Comparison of ENCODE assay signal across 19 cellular contexts in genomic region chr10:124181656-124182055, GRCh38.
DNase-seq lines count a peak whose midpoint lies in the region; TF ChIP-seq lines count a peak whose summit lies in the region.
"Had no signal": no experiment of that assay in that cellular context is flagged by ENCODE, and none has a peak within 500 bp of the region (broad histone marks: within the 10 kb centered on the region; RNA-seq: fewer than 3 reads in every experiment).

No MANE protein-coding gene starts in this region.

- CTCF ChIA-PET in RWPE1 (lab: Yijun Ruan, JAX) = no interaction called here

- H3K4me3 ChIP-seq in skeletal muscle tissue (ENCODE audit: low read length in 3 of 3) (no peak overlapping the region), hepatocyte (no peak overlapping the region)
- H3K4me3 ChIP-seq: SJSA1 had no signal

- no peaks in the 10 kb centered on the region for H3K79me2 ChIP-seq in hepatocyte

- peaks cover 8 to 27% (median 23%) of the 10 kb centered on the region in 3 donors for H3K4me1 ChIP-seq in skeletal muscle tissue (ENCODE audit: control insufficient read depth in 3 of 3, insufficient read depth in 3 of 3, low read length in 3 of 3)
- H3K4me1 ChIP-seq in hepatocyte (ENCODE audit: insufficient read depth) = no peaks in the 10 kb centered on the region
- H3K4me1 ChIP-seq: SJSA1 had no signal

- H3K9me3 ChIP-seq in skeletal muscle tissue (ENCODE audit: control insufficient read depth in 3 of 3, low read length in 3 of 3) = no peaks in the 10 kb centered on the region
- H3K9me3 ChIP-seq in hepatocyte (ENCODE audit: low read depth) = no peaks in the 10 kb centered on the region
- H3K9me3 ChIP-seq: SJSA1 had no signal

- 78% methylated on average over 8 of the region's 8 CpGs for WGBS in hepatocyte (ENCODE audit: low lambda C conversion rate, missing lambda C conversion rate)

- no peak overlapping the region for H3K4me2 ChIP-seq in hepatocyte
- H3K4me2 ChIP-seq: KMS-11 had no signal

- H3K9ac ChIP-seq in skeletal muscle tissue (ENCODE audit: low read depth in 1 of 3, low read length in 3 of 3) = peak overlapping the region in 1 of 3 donors; percentile 64
- H3K9ac ChIP-seq: KMS-11 had no signal

- H3K36me3 ChIP-seq in skeletal muscle tissue (ENCODE audit: control insufficient read depth in 3 of 3, insufficient read depth in 3 of 3, low read length in 3 of 3) (no peaks in the 10 kb centered on the region), hepatocyte (replicated peaks; ENCODE audit: insufficient read depth, low read depth) (no peaks in the 10 kb centered on the region)
- H3K36me3 ChIP-seq: SJSA1 had no signal

- no peaks in the 10 kb centered on the region for H4K20me1 ChIP-seq in hepatocyte (ENCODE audit: insufficient read depth, poor library complexity, severe bottlenecking)

- DNase-seq in DMS153 treated with DMSO at 0.1 percent for 48 hours (lab: John Stamatoyannopoulos, UW; ENCODE audit: unreplicated experiment) (peak; percentile 2), DMS153 (lab: John Stamatoyannopoulos, UW) (no peak), RWPE1 (ENCODE audit: low spot score) (no peak), kidney tubule cell (ENCODE audit: low spot score) (peak; percentile 11), HCEC 1CT (no peak), activated gamma-delta T cell (lab: John Stamatoyannopoulos, UW) (no peak), hepatocyte (ENCODE audit: low spot score) (no peak)
- DNase-seq: C1 segment of cervical spinal cord, GDM1, GOT3, IMR-90, NCI-H1092 treated with DMSO at 0.1 percent for 48 hours, NCI-H1436 treated with DMSO at 0.1 percent for 48 hours, NCI-H1930, NCI-H748 treated with DMSO at 0.1 percent for 48 hours had no signal

- H3K27ac ChIP-seq in RWPE1 = peak overlapping the region; percentile 8; the same call in 1 of the 2 replicates
- peak overlapping the region; percentile 85 for H3K27ac ChIP-seq in skeletal muscle tissue (ENCODE audit: low read depth, low read length)
- no peak overlapping the region for H3K27ac ChIP-seq in hepatocyte
- H3K27ac ChIP-seq: 22Rv1, KMS-11, SJSA1 had no signal

- H3K27me3 ChIP-seq in skeletal muscle tissue (ENCODE audit: control insufficient read depth in 3 of 3, insufficient read depth in 3 of 3, low read length in 3 of 3) (no peaks in the 10 kb centered on the region), hepatocyte (no peaks in the 10 kb centered on the region)
- H3K27me3 ChIP-seq: SJSA1 had no signal

- H3K9me2 ChIP-seq in hepatocyte (replicated peaks; ENCODE audit: insufficient read depth) = no peaks in the 10 kb centered on the region

- no peak overlapping the region for H2AFZ ChIP-seq in hepatocyte

- TF ChIP-seq CTCF in RWPE1 (conservative IDR thresholded peaks at IDR 0.05; ENCODE audit: low read depth) (no peak), hepatocyte (IDR thresholded peaks at IDR 0.05; ENCODE audit: poor library complexity) (no peak)

- POLR2A ChIA-PET in RWPE1 (lab: Yijun Ruan, JAX; ENCODE audit: low non-redundant PET) = no interaction called here

Comparison
In these comparisons a context has a peak if more than half of its experiments do, and no peak if none do; other contexts are left out.
1. DNase-seq: peak in DMS153 treated with DMSO at 0.1 percent for 48 hours (single experiment) and kidney tubule cell (single experiment); none in DMS153 (single experiment), RWPE1 (single experiment), HCEC 1CT (single experiment), activated gamma-delta T cell (single experiment) and hepatocyte (single experiment).